30 cellular contexts compared by ENCODE assay signal in genomic region chr12:51890135-51890464, GRCh38. TPM values are rescaled to one million over a fixed set of nuclear protein-coding genes. Genes with fewer than 3 reads are reported as not detected.
"Had no signal": no experiment of that assay in that cellular context is flagged by ENCODE, and none has a peak within 500 bp of the region (broad histone marks: within the 10 kb centered on the region; RNA-seq: fewer than 3 reads in every experiment).

No MANE protein-coding gene starts in this region.

- H3K4me3 ChIP-seq: gastroesophageal sphincter, heart left ventricle, mucosa of descending colon, sigmoid colon, smooth muscle cell, testis, uterus had no signal

- ATAC-seq: activated CD4-positive, alpha-beta T cell treated with anti-CD3 and anti-CD28 coated beads for 36 hours; activated T-cell treated with anti-CD3 and anti-CD28 coated beads, Interleukin-2, amount 50 U/mL, for 4 hours; gastroesophageal sphincter; heart left ventricle; left colon; mucosa of descending colon had no signal

- H3K9me3 Mint-ChIP-seq: activated T-cell treated with anti-CD3 and anti-CD28 coated beads, Interleukin-2, amount 50 U/mL, for 4 hours; memory B cell; nephron progenitor cell had no signal

- H3K27ac ChIP-seq: epithelial cell of prostate, gastroesophageal sphincter, heart left ventricle, sigmoid colon, testis, uterus had no signal

- H3K4me2 ChIP-seq: smooth muscle cell had no signal

- H3K27ac Mint-ChIP-seq: activated B cell treated with CpG ODN at 0.5 μM for 24 hours; activated CD4-positive, alpha-beta T cell treated with anti-CD3 and anti-CD28 coated beads for 36 hours; activated naive CD8-positive, alpha-beta T cell treated with anti-CD3 and anti-CD28 coated beads for 36 hours; activated T-helper 2 cell treated with anti-CD3 and anti-CD28 coated beads, Interferon-gamma antibody, Interleukin-2, Interleukin-4, amounts not matched to agents 10 μg/mL and 5 μg/mL and 100 μg/mL, durations not matched to agents 14 hours and 24 hours and 36 hours; memory B cell; nephron progenitor cell had no signal

- H3K4me3 Mint-ChIP-seq: activated B cell treated with CpG ODN at 0.5 μM for 24 hours; activated CD4-positive, alpha-beta T cell treated with anti-CD3 and anti-CD28 coated beads for 36 hours; activated naive CD8-positive, alpha-beta T cell treated with anti-CD3 and anti-CD28 coated beads for 36 hours; activated T-cell treated with anti-CD3 and anti-CD28 coated beads, Interleukin-2, amount 50 U/mL, for 4 hours; memory B cell; nephron progenitor cell had no signal

- H3K4me1 ChIP-seq: testis, uterus had no signal

- H3K36me3 ChIP-seq: gastroesophageal sphincter, heart left ventricle, sigmoid colon, uterus had no signal

- DNase-seq: activated B cell treated with CpG ODN at 0.5 μM for 24 hours; activated CD4-positive, alpha-beta T cell treated with anti-CD3 and anti-CD28 coated beads for 36 hours; activated CD4-positive, alpha-beta T cell treated with anti-CD3 and anti-CD28 coated beads, Interleukin-2, amount 50 U/mL, for 4 hours; activated CD8-positive, alpha-beta memory T cell treated with anti-CD3 and anti-CD28 coated beads for 24 hours; activated CD8-positive, alpha-beta memory T cell treated with anti-CD3 and anti-CD28 coated beads, Interleukin-2, amount 50 U/mL, for 4 hours; activated naive CD4-positive, alpha-beta T cell; activated naive CD8-positive, alpha-beta T cell treated with anti-CD3 and anti-CD28 coated beads for 36 hours; activated T-cell treated with anti-CD3 and anti-CD28 coated beads, Interleukin-2, amount 50 U/mL, for 4 hours; cerebellar nuclear complex; left colon; nephron progenitor cell; occipital lobe; stimulated activated CD4-positive, alpha-beta T cell treated with anti-CD3 and anti-CD28 coated beads, Interleukin-15, amount 100 ng/mL, for 24 hours; stimulated activated naive CD4-positive, alpha-beta T cell; T1000; testis; trophoblast cell; uterus had no signal

- H3K27me3 ChIP-seq: heart left ventricle, testis, uterus had no signal

- H3K36me3 Mint-ChIP-seq: activated naive CD8-positive, alpha-beta T cell treated with anti-CD3 and anti-CD28 coated beads for 36 hours had no signal

- H3K27me3 Mint-ChIP-seq: activated CD4-positive, alpha-beta T cell treated with anti-CD3 and anti-CD28 coated beads for 36 hours; activated naive CD8-positive, alpha-beta T cell treated with anti-CD3 and anti-CD28 coated beads for 36 hours had no signal

- H3K9me3 ChIP-seq: gastroesophageal sphincter, heart left ventricle, mucosa of descending colon, sigmoid colon, testis, uterus had no signal

RNA-seq across cellular contexts. Expression of gene ANKRD33, which starts 2.2 kb away (rescaled TPM):
- total RNA-seq: activated B cell treated with CpG ODN at 0.5 μM for 24 hours; activated CD4-positive, alpha-beta T cell treated with anti-CD3 and anti-CD28 coated beads for 36 hours; activated naive CD8-positive, alpha-beta T cell treated with anti-CD3 and anti-CD28 coated beads for 36 hours; activated T-cell treated with anti-CD3 and anti-CD28 coated beads, Interleukin-2, amount 50 U/mL, for 4 hours; activated T-helper 2 cell treated with anti-CD3 and anti-CD28 coated beads, Interferon-gamma antibody, Interleukin-2, Interleukin-4, amounts not matched to agents 10 μg/mL and 5 μg/mL and 100 μg/mL, durations not matched to agents 14 hours and 24 hours and 36 hours; bronchial epithelial cell; gastroesophageal sphincter; heart left ventricle; left colon; lower leg skin; occipital lobe; renal cortical epithelial cell; sigmoid colon; smooth muscle cell had no signal
- polyA plus RNA-seq: heart left ventricle, keratinocyte had no signal

RNA-seq across cellular contexts. Expression of gene ACVRL1, which starts 17.2 kb away (rescaled TPM):
- total RNA-seq: activated B cell treated with CpG ODN at 0.5 μM for 24 hours; activated CD4-positive, alpha-beta T cell treated with anti-CD3 and anti-CD28 coated beads for 36 hours; activated naive CD8-positive, alpha-beta T cell treated with anti-CD3 and anti-CD28 coated beads for 36 hours; activated T-helper 2 cell treated with anti-CD3 and anti-CD28 coated beads, Interferon-gamma antibody, Interleukin-2, Interleukin-4, amounts not matched to agents 10 μg/mL and 5 μg/mL and 100 μg/mL, durations not matched to agents 14 hours and 24 hours and 36 hours had no signal
- polyA plus RNA-seq: keratinocyte had no signal

RNA-seq across cellular contexts. Expression of gene FIGNL2, which starts 41.6 kb away (rescaled TPM):
- total RNA-seq: bronchial epithelial cell had no signal
- polyA plus RNA-seq: keratinocyte had no signal
